In genomic region chr2:65432227-65433190, GRCh38 we compare ENCODE assay signal across 1 cellular context.
A peak's percentile ranks its signal among the peaks of the same experiment; 100 is the strongest.
TF ChIP-seq lines count a peak whose summit lies in the region.

Gene SPRED2 (minus strand): TSS chr2:65432599. CDS start chr2:65431987, 612 bp downstream.

TF ChIP-seq in K562, 482 proteins besides CTCF, POLR2A, EP300 and RAD21 (continued from another document and continues in another):
- TF ChIP-seq ETV5 (CRISPR knock-in tag; IDR thresholded peaks at IDR 0.05; ENCODE audit: low read depth) (peak; percentile 95), ZNF253 (CRISPR knock-in tag; conservative IDR thresholded peaks at IDR 0.05) (no peak), CHAMP1 (IDR thresholded peaks at IDR 0.05) (peak; percentile 49; the same call in 1 of the 2 replicates), PRDM10 (IDR thresholded peaks at IDR 0.05; ENCODE audit: partially characterized antibody) (peak; percentile 83), ARHGAP35 (IDR thresholded peaks at IDR 0.05; ENCODE audit: partially characterized antibody) (no peak), SRSF1 (IDR thresholded peaks at IDR 0.05; ENCODE audit: low read depth, low read length) (no peak), ZBTB11 (CRISPR knock-in tag; IDR thresholded peaks at IDR 0.05) (peak in 1 of 3 experiments; percentile 89; a peak in 2 of 6 replicates), GABPB2 (CRISPR knock-in tag; conservative IDR thresholded peaks at IDR 0.05) (no peak), ZBTB8A (IDR thresholded peaks at IDR 0.05; ENCODE audit: partially characterized antibody) (no peak), ZNF696 (CRISPR knock-in tag; conservative IDR thresholded peaks at IDR 0.05) (no peak), BRF1 (IDR thresholded peaks at IDR 0.05; ENCODE audit: borderline replicate concordance, extremely low read depth, insufficient read length) (no peak), ZNF717 (CRISPR knock-in tag; IDR thresholded peaks at IDR 0.05) (no peak), ZNF511 (CRISPR knock-in tag; IDR thresholded peaks at IDR 0.05) (no peak; the same call in 1 of the 2 replicates), ILK (tag; IDR thresholded peaks at IDR 0.05; ENCODE audit: borderline replicate concordance, low read depth) (no peak), HDAC8 (tag; IDR thresholded peaks at IDR 0.05) (no peak), NFE2L1 (tag; IDR thresholded peaks at IDR 0.05; ENCODE audit: borderline replicate concordance, low read depth) (no peak), SMARCE1 (IDR thresholded peaks at IDR 0.05) (peak; percentile 62; the same call in 1 of the 2 replicates), POLR2H (tag; IDR thresholded peaks at IDR 0.05; ENCODE audit: low read depth) (peak; percentile 84), RREB1 (CRISPR knock-in tag; IDR thresholded peaks at IDR 0.05) (no peak), ZNF778 (CRISPR knock-in tag; IDR thresholded peaks at IDR 0.05) (no peak), STAG1 (CRISPR knock-in tag; IDR thresholded peaks at IDR 0.05; ENCODE audit: borderline replicate concordance) (no peak), TFE3 (CRISPR knock-in tag; IDR thresholded peaks at IDR 0.05) (no peak), ZNF395 (CRISPR knock-in tag; IDR thresholded peaks at IDR 0.05) (no peak; the same call in 1 of the 2 replicates), LCOR (CRISPR knock-in tag; IDR thresholded peaks at IDR 0.05) (peak; percentile 96), TRIM28 (IDR thresholded peaks at IDR 0.05) (0 out of 2 replicates have a peak, but pooled peaks have one; percentile 42), SNRNP70 (optimal IDR thresholded peaks at IDR 0.05; ENCODE audit: low read depth, low read length) (no peak), CTBP1 (IDR thresholded peaks at IDR 0.05; ENCODE audit: borderline replicate concordance) (peak; percentile 86), ZBTB5 (IDR thresholded peaks at IDR 0.05) (no peak), ZBED1 (IDR thresholded peaks at IDR 0.05) (0 out of 2 replicates have a peak, but pooled peaks have one; percentile 26), SMARCA4 (IDR thresholded peaks at IDR 0.05) (no peak; the same call in none of the 2 replicates), SIN3B (IDR thresholded peaks at IDR 0.05; ENCODE audit: low read depth) (peak; percentile 39; the same call in 1 of the 2 replicates)
